Comparison of ENCODE assay signal across 27 cellular contexts in genomic region chr5:68049053-68049713, GRCh38.
DNase-seq lines count a peak whose midpoint lies in the region; ATAC-seq and TF ChIP-seq lines count a peak whose summit lies in the region.
"Had no signal": no experiment of that assay in that cellular context is flagged by ENCODE, and none has a peak within 500 bp of the region (broad histone marks: within the 10 kb centered on the region; RNA-seq: fewer than 3 reads in every experiment).

No MANE protein-coding gene starts in this region.

- no peak overlapping the region for H2AK9ac ChIP-seq in IMR-90 (replicated peaks; ENCODE audit: low read depth, low read length, poor library complexity)

- H3K36me3 ChIP-seq in IMR-90 (ENCODE audit: control insufficient read depth, insufficient read depth, low read length): no peaks in the 10 kb centered on the region
- H3K36me3 ChIP-seq in adipocyte (ENCODE audit: control insufficient read depth, insufficient read depth, low read length, severe bottlenecking): no peaks in the 10 kb centered on the region
- no peaks in the 10 kb centered on the region for H3K36me3 ChIP-seq in mesenchymal stem cell (ENCODE audit: control insufficient read depth in 1 of 2, insufficient read depth in 2 of 2, low read depth in 1 of 2, low read length in 2 of 2)
- H3K36me3 ChIP-seq in lower lobe of right lung: no peaks in the 10 kb centered on the region
- H3K36me3 ChIP-seq: HAP-1, left lung, neutrophil, vagina had no signal

- H3K23ac ChIP-seq in IMR-90 (ENCODE audit: low read depth, low read length): no peak overlapping the region
- no peak overlapping the region for H3K23ac ChIP-seq in mesenchymal stem cell (ENCODE audit: low read length in 2 of 2)

- H3K4me1 ChIP-seq in IMR-90 (ENCODE audit: control insufficient read depth, insufficient read depth, low read length) (no peaks in the 10 kb centered on the region), adipocyte (ENCODE audit: control insufficient read depth, insufficient read depth, low read length) (peaks cover 27% of the 10 kb centered on the region), mesenchymal stem cell (ENCODE audit: control insufficient read depth, insufficient read depth, low read depth, low read length) (peaks cover 2% of the 10 kb centered on the region), lower lobe of right lung (no peaks in the 10 kb centered on the region)
- H3K4me1 ChIP-seq: HAP-1, left lung, vagina had no signal

- no peak for TF ChIP-seq POLR2A in IMR-90 (IDR thresholded peaks at IDR 0.05; ENCODE audit: low read depth, low read length)

- ATAC-seq in IMR-90 (ENCODE audit: low read depth) (no peak), lower lobe of right lung (no peak), HG02763 (IDR thresholded peaks at IDR 0.05; ENCODE audit: unreplicated experiment) (no peak)
- ATAC-seq: activated T-helper 17 cell treated with anti-CD3 and anti-CD28 coated beads, Interleukin-2, amount 50 U/mL, for 72 hours; K562; stimulated activated naive CD8-positive, alpha-beta T cell treated with anti-CD3 and anti-CD28 coated beads, Interleukin-15, amount 100 ng/mL, for 72 hours had no signal

- H2AK5ac ChIP-seq in IMR-90 (ENCODE audit: low read depth, low read length) (no peak overlapping the region), mesenchymal stem cell (ENCODE audit: low read length, severe bottlenecking) (no peak overlapping the region)

- H4K20me1 ChIP-seq in IMR-90 (ENCODE audit: insufficient read depth, low read length): no peaks in the 10 kb centered on the region

- H3K4me2 ChIP-seq in IMR-90 (ENCODE audit: low read depth, low read length): no peak overlapping the region
- no peak overlapping the region for H3K4me2 ChIP-seq in mesenchymal stem cell (ENCODE audit: low read length, poor library complexity, severe bottlenecking)

- H3K27me3 ChIP-seq in IMR-90 (ENCODE audit: control insufficient read depth, insufficient read depth, low read length) (no peaks in the 10 kb centered on the region), adipocyte (replicated peaks; ENCODE audit: control insufficient read depth, insufficient read depth, low read length) (no peaks in the 10 kb centered on the region), mesenchymal stem cell (ENCODE audit: control insufficient read depth in 1 of 2, insufficient read depth in 1 of 2, low read length in 2 of 2) (no peaks in the 10 kb centered on the region), lower lobe of right lung (ENCODE audit: low read depth) (no peaks in the 10 kb centered on the region)
- H3K27me3 ChIP-seq: left lung, neutrophil, vagina had no signal

- no TSS peak for BruUV-seq in IMR-90 (replicated peaks; lab: Mats Ljungman, UMichigan)

- peak overlapping the region; percentile 34; the same call in 1 of the 2 replicates for H4K91ac ChIP-seq in IMR-90 (ENCODE audit: insufficient read depth, low read depth, low read length)
- H4K91ac ChIP-seq in mesenchymal stem cell (ENCODE audit: low read length): no peak overlapping the region

- no peak for TF ChIP-seq RAD21 in IMR-90 (IDR thresholded peaks at IDR 0.05; ENCODE audit: low read length)

- no peak overlapping the region for H3K4me3 Mint-ChIP-seq in activated CD4-positive, alpha-beta memory T cell treated with anti-CD3 and anti-CD28 coated beads for 36 hours
- H3K4me3 Mint-ChIP-seq: activated B cell treated with CpG ODN at 0.5 μM for 24 hours; activated CD4-positive, alpha-beta memory T cell treated with anti-CD3 and anti-CD28 coated beads, Interleukin-2, amount 10 ng/mL, durations not matched to agents 7 days and 5 days; activated T-helper 17 cell treated with anti-CD3 and anti-CD28 coated beads, Interleukin-2, amount 50 U/mL, for 72 hours; CD4-positive, alpha-beta T cell; immature natural killer cell; stimulated activated naive CD8-positive, alpha-beta T cell treated with anti-CD3 and anti-CD28 coated beads, Interleukin-15, amount 100 ng/mL, for 72 hours had no signal

- CTCF ChIA-PET in IMR-90 (lab: Yijun Ruan, JAX): no interaction called here
- CTCF ChIA-PET in activated CD4-positive, alpha-beta memory T cell treated with anti-CD3 and anti-CD28 coated beads for 36 hours (lab: Charles Lee): no interaction called here

- H2BK20ac ChIP-seq in IMR-90 (ENCODE audit: low read depth, low read length): peak overlapping the region; percentile 14; the same call in 1 of the 2 replicates

- H2BK15ac ChIP-seq in IMR-90 (ENCODE audit: low read depth, low read length): no peak overlapping the region
- H2BK15ac ChIP-seq in mesenchymal stem cell (ENCODE audit: low read depth, poor library complexity, severe bottlenecking): no peak overlapping the region

- H3K4ac ChIP-seq in IMR-90 (ENCODE audit: low read depth, low read length) (no peak overlapping the region), mesenchymal stem cell (ENCODE audit: low read depth in 1 of 2, low read length in 2 of 2) (no peak overlapping the region)

- H3K18ac ChIP-seq in IMR-90 (ENCODE audit: low read depth, low read length): no peak overlapping the region
- H3K18ac ChIP-seq in mesenchymal stem cell (ENCODE audit: low read depth in 1 of 2, low read length in 2 of 2): no peak overlapping the region

- intact Hi-C loops in IMR-90 (cut with micrococcal nuclease) (loop anchor here (5.0 kb wide), 1 partner anchor 168 kb away; the partner anchor contains the start of gene PIK3R1), lower lobe of right lung (cut with DNase I) (no loop called here)
- intact Hi-C loops in activated CD4-positive, alpha-beta memory T cell treated with anti-CD3 and anti-CD28 coated beads for 36 hours (cut with micrococcal nuclease): no loop called here

- H2BK5ac ChIP-seq in IMR-90 (ENCODE audit: low read depth, low read length, poor library complexity, severe bottlenecking): no peak overlapping the region
- H2BK5ac ChIP-seq in mesenchymal stem cell (ENCODE audit: low read depth, low read length, poor library complexity, severe bottlenecking): no peak overlapping the region

- peak; percentile 37 for DNase-seq in DMS 273 treated with DMSO at 0.1 percent for 48 hours (lab: John Stamatoyannopoulos, UW)
- no peak for DNase-seq in IMR-90
- DNase-seq in adipocyte (ENCODE audit: low read depth): peak; percentile 79
- DNase-seq in mesenchymal stem cell: no peak
- no peak for DNase-seq in lower lobe of right lung
- DNase-seq in NCI-H524 treated with DMSO at 0.1 percent for 48 hours (lab: John Stamatoyannopoulos, UW): no peak
- DNase-seq in activated CD4-positive, alpha-beta memory T cell treated with anti-CD3 and anti-CD28 coated beads for 36 hours: no peak
- DNase-seq: activated B cell treated with CpG ODN at 0.5 μM for 24 hours; activated CD4-positive, alpha-beta memory T cell treated with anti-CD3 and anti-CD28 coated beads, Interleukin-2, amount 10 ng/mL, durations not matched to agents 7 days and 5 days; activated naive CD4-positive, alpha-beta T cell treated with anti-CD3 and anti-CD28 coated beads, Interleukin-2, amount 50 U/mL, for 16 hours; CD4-positive, alpha-beta T cell; hypothalamus; immature natural killer cell; left lung; MM.1S; NCI-H1436; NCI-H526 treated with DMSO at 0.1 percent for 48 hours; stimulated activated naive CD8-positive, alpha-beta T cell treated with anti-CD3 and anti-CD28 coated beads, Interleukin-15, amount 100 ng/mL, for 72 hours; T-helper 1 cell had no signal

- no peaks in the 10 kb centered on the region for H3K4me1 Mint-ChIP-seq in activated CD4-positive, alpha-beta memory T cell treated with anti-CD3 and anti-CD28 coated beads for 36 hours (ENCODE audit: low read depth)
- H3K4me1 Mint-ChIP-seq: activated B cell treated with CpG ODN at 0.5 μM for 24 hours; activated CD4-positive, alpha-beta memory T cell treated with anti-CD3 and anti-CD28 coated beads, Interleukin-2, amount 10 ng/mL, durations not matched to agents 7 days and 5 days; activated T-helper 17 cell treated with anti-CD3 and anti-CD28 coated beads, Interleukin-2, amount 50 U/mL, for 72 hours; immature natural killer cell; stimulated activated naive CD8-positive, alpha-beta T cell treated with anti-CD3 and anti-CD28 coated beads, Interleukin-15, amount 100 ng/mL, for 72 hours had no signal

- H3K36me3 Mint-ChIP-seq in activated CD4-positive, alpha-beta memory T cell treated with anti-CD3 and anti-CD28 coated beads for 36 hours: peaks cover 2% of the 10 kb centered on the region

- H3K27ac ChIP-seq in IMR-90 (ENCODE audit: insufficient read depth, low read length) (no peak overlapping the region), mesenchymal stem cell (ENCODE audit: low read length, poor library complexity, severe bottlenecking) (no peak overlapping the region), lower lobe of right lung (no peak overlapping the region)
- H3K27ac ChIP-seq: coronary artery, left lung, neutrophil, RWPE1, vagina had no signal

- H3K9me3 Mint-ChIP-seq in activated CD4-positive, alpha-beta memory T cell treated with anti-CD3 and anti-CD28 coated beads for 36 hours: peaks cover 10% of the 10 kb centered on the region

- H3K9me3 ChIP-seq in IMR-90 (ENCODE audit: control insufficient read depth, insufficient read depth, low read length): peaks cover 6% of the 10 kb centered on the region; the same call in 1 of the 2 replicates
- H3K9me3 ChIP-seq in adipocyte (ENCODE audit: control insufficient read depth, low read length): no peaks in the 10 kb centered on the region
- no peaks in the 10 kb centered on the region for H3K9me3 ChIP-seq in mesenchymal stem cell (ENCODE audit: control insufficient read depth, low read length)
- H3K9me3 ChIP-seq in lower lobe of right lung: peaks cover 15% of the 10 kb centered on the region
- H3K9me3 ChIP-seq: HAP-1, neutrophil, vagina had no signal

- no peak overlapping the region for H3K14ac ChIP-seq in IMR-90 (replicated peaks; ENCODE audit: low read depth, low read length)
- H3K14ac ChIP-seq in mesenchymal stem cell (ENCODE audit: low read length in 2 of 2): no peak overlapping the region

- TF ChIP-seq CTCF in IMR-90 (conservative IDR thresholded peaks at IDR 0.05; ENCODE audit: low read depth, low read length) (no peak), lower lobe of right lung (IDR thresholded peaks at IDR 0.05) (no peak)

- in situ Hi-C loops in IMR-90 (cut with MboI; ENCODE audit: low sequenced_read_pairs): no loop called here

- H2BK120ac ChIP-seq in IMR-90 (ENCODE audit: low read depth, low read length) (no peak overlapping the region), mesenchymal stem cell (ENCODE audit: low read depth, low read length) (no peak overlapping the region)

- H2AFZ ChIP-seq in IMR-90 (replicated peaks; ENCODE audit: low read length, poor library complexity) (no peak overlapping the region), mesenchymal stem cell (ENCODE audit: low read depth, low read length) (no peak overlapping the region)

- H3K56ac ChIP-seq in IMR-90 (ENCODE audit: extremely low read depth, insufficient read depth, low read length): no peak overlapping the region

- POLR2A ChIA-PET in IMR-90 (lab: Charles Lee; ENCODE audit: unreplicated experiment): no interaction called here
- POLR2A ChIA-PET in activated CD4-positive, alpha-beta memory T cell treated with anti-CD3 and anti-CD28 coated beads for 36 hours (lab: Charles Lee): no interaction called here

- H3K79me1 ChIP-seq in IMR-90 (ENCODE audit: low read depth in 1 of 2, low read length in 2 of 2) (no peaks in the 10 kb centered on the region), mesenchymal stem cell (replicated peaks; ENCODE audit: low read length, poor library complexity, severe bottlenecking) (no peaks in the 10 kb centered on the region)

- H4K5ac ChIP-seq in IMR-90 (ENCODE audit: low read depth, low read length): no peak overlapping the region

- no peaks in the 10 kb centered on the region for H3K9me1 ChIP-seq in IMR-90 (ENCODE audit: insufficient read depth, low read length)

- no peak overlapping the region for H3K27ac Mint-ChIP-seq in activated CD4-positive, alpha-beta memory T cell treated with anti-CD3 and anti-CD28 coated beads for 36 hours
- H3K27ac Mint-ChIP-seq: activated B cell treated with CpG ODN at 0.5 μM for 24 hours; activated CD4-positive, alpha-beta memory T cell treated with anti-CD3 and anti-CD28 coated beads, Interleukin-2, amount 10 ng/mL, durations not matched to agents 7 days and 5 days; activated T-helper 17 cell treated with anti-CD3 and anti-CD28 coated beads, Interleukin-2, amount 50 U/mL, for 72 hours; CD4-positive, alpha-beta T cell; immature natural killer cell; stimulated activated naive CD8-positive, alpha-beta T cell treated with anti-CD3 and anti-CD28 coated beads, Interleukin-15, amount 100 ng/mL, for 72 hours had no signal

- WGBS in IMR-90 (ENCODE audit: extremely low coverage in 2 of 2, insufficient read length in 1 of 2), 2 experiments: 70% methylated on average over 2 of the region's 8 CpGs; no CpG with 5 or more reads in 1 of the 2 experiments
- WGBS in mesenchymal stem cell: 98% methylated on average over 3 of the region's 8 CpGs

- H4K8ac ChIP-seq in IMR-90 (ENCODE audit: low read depth in 2 of 2, low read length in 2 of 2) (no peak overlapping the region), mesenchymal stem cell (ENCODE audit: low read length) (no peak overlapping the region)

- H2BK12ac ChIP-seq in mesenchymal stem cell (ENCODE audit: low read length in 2 of 2): no peak overlapping the region

- H3K9ac ChIP-seq in IMR-90 (ENCODE audit: low read depth, low read length) (no peak overlapping the region), adipocyte (ENCODE audit: low read length) (no peak overlapping the region), mesenchymal stem cell (ENCODE audit: low read length) (peak overlapping the region; percentile 57)

- peaks cover 7% of the 10 kb centered on the region for H3K27me3 Mint-ChIP-seq in activated CD4-positive, alpha-beta memory T cell treated with anti-CD3 and anti-CD28 coated beads for 36 hours

- H3K4me3 ChIP-seq in IMR-90 (ENCODE audit: insufficient read depth, low read depth, low read length): no peak overlapping the region
- no peak overlapping the region for H3K4me3 ChIP-seq in adipocyte (ENCODE audit: low read length)
- peak overlapping the region in 1 of 2 experiments; percentile 23 for H3K4me3 ChIP-seq in mesenchymal stem cell (ENCODE audit: insufficient read depth in 1 of 2, low read depth in 1 of 2, low read length in 2 of 2)
- H3K4me3 ChIP-seq in lower lobe of right lung: no peak overlapping the region
- H3K4me3 ChIP-seq: coronary artery, HAP-1, K562, left lung, vagina had no signal

- dilution Hi-C loops in IMR-90 (cut with HindIII; ENCODE audit: low sequenced_read_pairs, unreplicated experiment): no loop called here

Comparison
In these comparisons a context has a peak if more than half of its experiments do, and no peak if none do; other contexts are left out.
1. DNase-seq: peak in DMS 273 treated with DMSO at 0.1 percent for 48 hours (single experiment) and adipocyte (single experiment); none in IMR-90 (single experiment), mesenchymal stem cell (single experiment), lower lobe of right lung (single experiment), NCI-H524 treated with DMSO at 0.1 percent for 48 hours (single experiment) and activated CD4-positive, alpha-beta memory T cell treated with anti-CD3 and anti-CD28 coated beads for 36 hours (single experiment).